In genomic region chr20:9978395-9979004, GRCh38 we compare ENCODE assay signal across 8 cellular contexts. TPM values are rescaled to one million over a fixed set of nuclear protein-coding genes. Genes with fewer than 3 reads are reported as not detected.
DNase-seq lines count a peak whose midpoint lies in the region; ATAC-seq and TF ChIP-seq lines count a peak whose summit lies in the region.

No MANE protein-coding gene starts in this region.

- 27% methylated on average over 6 of the region's 6 CpGs for whole genome bisulfite sequencing in liver
- 21 to 22% methylated on average over 6 of the region's 6 CpGs for WGBS in tibial nerve, 2 donors

- ATAC-seq in GM18868 (IDR thresholded peaks at IDR 0.05; ENCODE audit: unreplicated experiment) (peak; percentile 99), HG03025 (IDR thresholded peaks at IDR 0.05; ENCODE audit: low FRiP score, unreplicated experiment) (peak; percentile 79)

- H3K4me3 ChIP-seq in coronary artery = no peak overlapping the region
- H3K4me3 ChIP-seq in liver (ENCODE audit: low read depth in 1 of 3, low read length in 3 of 3) = no peak overlapping the region
- H3K4me3 ChIP-seq in tibial nerve = no peak overlapping the region

- H3K4me1 ChIP-seq in liver (ENCODE audit: control insufficient read depth in 4 of 4, insufficient read depth in 4 of 4, low read length in 3 of 4) (no peaks in the 10 kb centered on the region), tibial nerve (peaks cover 0 to 7% (median 0%) of the 10 kb centered on the region in 4 donors)

- TF ChIP-seq CTCF in coronary artery (IDR thresholded peaks at IDR 0.05) (peak; percentile 56), liver (IDR thresholded peaks at IDR 0.05; ENCODE audit: low read depth, low read length, missing input control) (peak; percentile 82), tibial nerve (IDR thresholded peaks at IDR 0.05) (peak; percentile 43 to 84 (median 73))

- DNase-seq in COLO829 (ENCODE audit: low spot score) (peak; percentile 65), NCI-H146 (lab: John Stamatoyannopoulos, UW) (peak; percentile 82), SKM-1 (lab: John Stamatoyannopoulos, UW; ENCODE audit: unreplicated experiment) (peak; percentile 8), coronary artery (ENCODE audit: low spot score) (no peak), tibial nerve (ENCODE audit: low spot score in 2 of 2) (peak in 1 of 2 donors; percentile 77)

- H3K27me3 ChIP-seq in liver (ENCODE audit: control insufficient read depth in 4 of 4, insufficient read depth in 4 of 4, low read length in 3 of 4) (no peaks in the 10 kb centered on the region), tibial nerve (no peaks in the 10 kb centered on the region)

- TF ChIP-seq POLR2A in tibial nerve (IDR thresholded peaks at IDR 0.05) = no peak

- no peaks in the 10 kb centered on the region for H3K36me3 ChIP-seq in liver (ENCODE audit: control insufficient read depth in 4 of 4, insufficient read depth in 3 of 4, low read depth in 1 of 4, low read length in 3 of 4)
- no peaks in the 10 kb centered on the region for H3K36me3 ChIP-seq in tibial nerve

- peak; percentile 96 to 99 for TF ChIP-seq RAD21 in liver (IDR thresholded peaks at IDR 0.05)

- H3K9me3 ChIP-seq in liver (ENCODE audit: control insufficient read depth in 4 of 4, low read length in 3 of 4) = no peaks in the 10 kb centered on the region
- H3K9me3 ChIP-seq in tibial nerve = no peaks in the 10 kb centered on the region

- no peak overlapping the region for H3K27ac ChIP-seq in coronary artery
- no peak overlapping the region for H3K27ac ChIP-seq in liver (ENCODE audit: low read depth in 1 of 2, low read length in 2 of 2)
- no peak overlapping the region for H3K27ac ChIP-seq in tibial nerve

- peak in 1 of 2 donors; percentile 42 for TF ChIP-seq EP300 in tibial nerve (IDR thresholded peaks at IDR 0.05)

- H3K9ac ChIP-seq in liver (ENCODE audit: low read depth in 1 of 2, low read length in 2 of 2) = peak overlapping the region in 1 of 2 donors; percentile 6

TF ChIP-seq in liver, 16 proteins besides CTCF, POLR2A, EP300 and RAD21:
- TF ChIP-seq TAF1 (conservative IDR thresholded peaks at IDR 0.05) = no peak
- no peak for TF ChIP-seq EGR1 (IDR thresholded peaks at IDR 0.05; ENCODE audit: low read depth in 2 of 2)
- no peak for TF ChIP-seq FOXA1 (IDR thresholded peaks at IDR 0.05)
- no peak for TF ChIP-seq GABPA (IDR thresholded peaks at IDR 0.05 in 1 of 2, conservative IDR thresholded peaks at IDR 0.05 in 1 of 2)
- TF ChIP-seq FOXA2 (IDR thresholded peaks at IDR 0.05) = no peak
- TF ChIP-seq HNF4A (conservative IDR thresholded peaks at IDR 0.05) = no peak
- peak; percentile 68 for TF ChIP-seq ATF3 (IDR thresholded peaks at IDR 0.05)
- no peak for TF ChIP-seq SP1 (IDR thresholded peaks at IDR 0.05)
- TF ChIP-seq ZBTB33 (IDR thresholded peaks at IDR 0.05) = no peak
- TF ChIP-seq JUND (IDR thresholded peaks at IDR 0.05) = peak; percentile 87 to 89
- no peak for TF ChIP-seq MAX (IDR thresholded peaks at IDR 0.05)
- TF ChIP-seq RXRA (IDR thresholded peaks at IDR 0.05) = no peak

RNA-seq across cellular contexts. Expression of gene ANKEF1, which starts 56.3 kb away (rescaled TPM):
- total RNA-seq in liver (1 to 10 TPM; 1.6 to 5.1 TPM), tibial nerve (1 to 10 TPM in 3 of 4 donors, under 1 TPM in 1; 0.87 to 2.4 (median 1.7) TPM)
- polyA plus RNA-seq in liver = 1 to 10 TPM; 2.3 to 2.9 TPM
